ENCODE assay signal across 13 cellular contexts in the genomic region with DNA sequence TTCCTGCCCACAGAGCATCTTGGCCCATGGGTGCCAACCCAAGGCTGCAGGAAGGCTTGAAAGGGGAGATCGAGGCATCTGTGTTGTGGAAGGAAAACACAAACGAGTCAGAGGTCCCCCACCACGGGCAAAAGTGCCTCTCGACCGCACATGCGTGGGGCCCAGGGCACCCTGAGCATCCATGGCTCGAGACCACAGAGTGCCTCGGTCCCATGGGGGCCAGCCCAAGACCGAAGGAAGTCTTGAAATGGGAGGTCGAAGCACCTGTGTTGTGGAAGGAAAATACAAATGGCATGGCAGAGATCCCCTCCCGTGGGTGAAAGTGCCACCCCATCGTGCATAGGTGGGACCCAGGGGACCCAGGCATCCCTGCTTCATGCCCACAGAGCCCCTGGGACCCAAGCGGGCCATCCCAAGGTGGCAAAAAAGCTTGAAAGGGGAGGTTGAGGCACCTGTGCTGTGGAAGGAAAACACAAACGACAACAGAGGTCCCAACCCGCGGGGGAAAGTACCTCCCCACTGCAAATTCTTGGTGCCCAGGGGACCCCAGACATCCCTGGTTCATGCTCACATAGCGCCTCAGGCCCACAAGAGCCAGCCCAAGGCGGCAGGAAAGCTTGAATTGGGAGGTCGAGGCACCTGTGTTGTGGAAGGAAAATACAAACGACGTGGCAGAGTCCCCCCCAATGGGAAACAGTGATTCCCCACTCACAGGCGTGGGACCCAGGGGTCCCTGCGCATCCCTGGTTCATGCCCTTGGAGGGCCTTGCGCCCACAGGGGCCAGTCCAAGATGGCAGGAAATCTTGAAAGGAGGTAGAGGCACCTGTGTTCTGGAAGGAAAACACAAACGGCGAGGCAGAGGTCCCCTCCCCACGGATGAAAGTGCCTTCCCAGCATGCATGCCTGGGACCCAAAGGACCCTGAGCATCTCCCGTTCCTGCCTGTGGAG.
DNase-seq lines count a peak whose midpoint lies in the region; ATAC-seq, FAIRE-seq and TF ChIP-seq lines count a peak whose summit lies in the region.
"Had no signal": no experiment of that assay in that cellular context is flagged by ENCODE, and none has a peak within 500 bp of the region (broad histone marks: within the 10 kb centered on the region; RNA-seq: fewer than 3 reads in every experiment).

No MANE protein-coding gene starts in this region.

- no peak for ATAC-seq in activated T-cell treated with anti-CD3 and anti-CD28 coated beads, Interleukin-2, amount 50 U/mL, for 72 hours (replicated peaks in 1 of 2)
- ATAC-seq in HG02642 (IDR thresholded peaks at IDR 0.05; ENCODE audit: poor library complexity, unreplicated experiment) (no peak), HG02870 (IDR thresholded peaks at IDR 0.05; ENCODE audit: unreplicated experiment) (no peak), GM21367 (IDR thresholded peaks at IDR 0.05; ENCODE audit: unreplicated experiment) (no peak)
- ATAC-seq: GM23338 had no signal

- TF ChIP-seq POLR2A in testis (IDR thresholded peaks at IDR 0.05), result no peak

- H3K9me3 ChIP-seq in ascending aorta (peaks cover 5 to 16% of the 10 kb centered on the region in 2 donors), kidney (ENCODE audit: control insufficient read depth in 1 of 2, low read length in 2 of 2) (peaks cover 0 to 19% of the 10 kb centered on the region in 2 donors), testis (no peaks in the 10 kb centered on the region)

- no peaks in the 10 kb centered on the region for H3K36me3 Mint-ChIP-seq in activated T-cell treated with anti-CD3 and anti-CD28 coated beads, Interleukin-2, amount 50 U/mL, for 24 hours (ENCODE audit: low read depth)
- peaks cover 5 to 21% of the 10 kb centered on the region in 2 donors for H3K36me3 Mint-ChIP-seq in activated T-cell treated with anti-CD3 and anti-CD28 coated beads, Interleukin-2, amount 50 U/mL, for 72 hours (ENCODE audit: insufficient read depth in 2 of 2)

- 54 to 58% methylated on average over 28 of the region's 28 CpGs for WGBS in testis, 2 donors

- H3K4me3 ChIP-seq in ascending aorta, result no peak overlapping the region
- no peak overlapping the region for H3K4me3 ChIP-seq in kidney (ENCODE audit: low read length in 2 of 2)
- no peak overlapping the region for H3K4me3 ChIP-seq in testis
- H3K4me3 ChIP-seq: GM23338 had no signal

- no peak for FAIRE-seq in kidney (lab: Jason Lieb, UNC)
- FAIRE-seq: bronchial epithelial cell, GM19239 had no signal

- H3K9ac ChIP-seq in kidney (ENCODE audit: low read length in 2 of 2), result no peak overlapping the region

- no peaks in the 10 kb centered on the region for H3K27me3 Mint-ChIP-seq in activated T-cell treated with anti-CD3 and anti-CD28 coated beads, Interleukin-2, amount 50 U/mL, for 24 hours
- H3K27me3 Mint-ChIP-seq in activated T-cell treated with anti-CD3 and anti-CD28 coated beads, Interleukin-2, amount 50 U/mL, for 72 hours (ENCODE audit: low read depth), result no peaks in the 10 kb centered on the region

- H3K27ac ChIP-seq in ascending aorta, result no peak overlapping the region
- no peak overlapping the region for H3K27ac ChIP-seq in kidney (ENCODE audit: low read depth in 2 of 2, low read length in 2 of 2)
- no peak overlapping the region for H3K27ac ChIP-seq in testis

- DNase-seq in activated T-cell treated with anti-CD3 and anti-CD28 coated beads, Interleukin-2, amount 50 U/mL, for 24 hours, result peak; percentile 9
- no peak for DNase-seq in activated T-cell treated with anti-CD3 and anti-CD28 coated beads, Interleukin-2, amount 50 U/mL, for 72 hours
- DNase-seq in ascending aorta (ENCODE audit: low spot score in 2 of 2) (peak; percentile 7 to 43), kidney (peak; percentile 42), testis (peak; percentile 1)
- DNase-seq: NCI-H226, T1000 had no signal

- no peaks in the 10 kb centered on the region for H3K36me3 ChIP-seq in ascending aorta
- no peaks in the 10 kb centered on the region for H3K36me3 ChIP-seq in kidney (ENCODE audit: control insufficient read depth in 1 of 2, insufficient read depth in 2 of 2, low read length in 2 of 2)
- H3K36me3 ChIP-seq in testis (ENCODE audit: low read depth, missing control alignments), result no peaks in the 10 kb centered on the region

- no peak overlapping the region for H3K4me3 Mint-ChIP-seq in activated T-cell treated with anti-CD3 and anti-CD28 coated beads, Interleukin-2, amount 50 U/mL, for 24 hours
- H3K4me3 Mint-ChIP-seq in activated T-cell treated with anti-CD3 and anti-CD28 coated beads, Interleukin-2, amount 50 U/mL, for 72 hours, result no peak overlapping the region
- H3K4me3 Mint-ChIP-seq: GM23338 had no signal

- TF ChIP-seq CTCF in ascending aorta (IDR thresholded peaks at IDR 0.05) (no peak), kidney (IDR thresholded peaks at IDR 0.05; ENCODE audit: borderline replicate concordance, extremely low read depth, insufficient read depth) (no peak), testis (IDR thresholded peaks at IDR 0.05) (no peak)

- H3K27ac Mint-ChIP-seq in activated T-cell treated with anti-CD3 and anti-CD28 coated beads, Interleukin-2, amount 50 U/mL, for 24 hours, result no peak overlapping the region
- H3K27ac Mint-ChIP-seq in activated T-cell treated with anti-CD3 and anti-CD28 coated beads, Interleukin-2, amount 50 U/mL, for 72 hours, result no peak overlapping the region
- H3K27ac Mint-ChIP-seq: GM23338 had no signal

- H3K27me3 ChIP-seq in ascending aorta (no peaks in the 10 kb centered on the region), testis (no peaks in the 10 kb centered on the region)

- peaks cover 8% of the 10 kb centered on the region for H3K9me3 Mint-ChIP-seq in activated T-cell treated with anti-CD3 and anti-CD28 coated beads, Interleukin-2, amount 50 U/mL, for 24 hours
- H3K9me3 Mint-ChIP-seq in activated T-cell treated with anti-CD3 and anti-CD28 coated beads, Interleukin-2, amount 50 U/mL, for 72 hours, result peaks cover 8 to 11% of the 10 kb centered on the region in 2 donors

- intact Hi-C loops in ascending aorta (cut with DNase I) (no loop called here), kidney (cut with DNase I) (no loop called here), testis (cut with DNase I; ENCODE audit: low total_unique reads) (no loop called here)

- H3K4me1 Mint-ChIP-seq in activated T-cell treated with anti-CD3 and anti-CD28 coated beads, Interleukin-2, amount 50 U/mL, for 24 hours (ENCODE audit: low read depth), result no peaks in the 10 kb centered on the region
- H3K4me1 Mint-ChIP-seq in activated T-cell treated with anti-CD3 and anti-CD28 coated beads, Interleukin-2, amount 50 U/mL, for 72 hours (ENCODE audit: low read depth), result no peaks in the 10 kb centered on the region
- H3K4me1 Mint-ChIP-seq: GM23338 had no signal

- H3K4me1 ChIP-seq in ascending aorta, result no peaks in the 10 kb centered on the region
- H3K4me1 ChIP-seq in kidney (ENCODE audit: control insufficient read depth in 1 of 2, insufficient read depth in 1 of 2, low read depth in 1 of 2, low read length in 2 of 2), result no peaks in the 10 kb centered on the region
- no peaks in the 10 kb centered on the region for H3K4me1 ChIP-seq in testis

Comparison
In these comparisons a context has a peak if more than half of its experiments do, and no peak if none do; other contexts are left out.
1. DNase-seq: peak in activated T-cell treated with anti-CD3 and anti-CD28 coated beads, Interleukin-2, amount 50 U/mL, for 24 hours (single experiment), ascending aorta (2 of 2), kidney (single experiment) and testis (single experiment); none in activated T-cell treated with anti-CD3 and anti-CD28 coated beads, Interleukin-2, amount 50 U/mL, for 72 hours (0 of 2).